In genomic region chr5:96751203-96752169, GRCh38 we compare ENCODE assay signal across 12 cellular contexts. TPM values are rescaled to one million over a fixed set of nuclear protein-coding genes. Genes with fewer than 3 reads are reported as not detected.
DNase-seq lines count a peak whose midpoint lies in the region; ATAC-seq lines count a peak whose summit lies in the region.
"Had no signal": no experiment of that assay in that cellular context is flagged by ENCODE, and none has a peak within 500 bp of the region (broad histone marks: within the 10 kb centered on the region; RNA-seq: fewer than 3 reads in every experiment).

No MANE protein-coding gene starts in this region.

- intact Hi-C loops in sciatic nerve (cut with DNase I), result no loop called here

- peaks cover 8% of the 10 kb centered on the region for H3K4me1 Mint-ChIP-seq in activated T-cell treated with anti-CD3 and anti-CD28 coated beads, Interleukin-2, amount 50 U/mL, for 24 hours (ENCODE audit: low read depth)
- H3K4me1 Mint-ChIP-seq in activated T-cell treated with anti-CD3 and anti-CD28 coated beads, Interleukin-2, amount 50 U/mL, for 4 hours (ENCODE audit: low read depth), result peaks cover 5% of the 10 kb centered on the region
- H3K4me1 Mint-ChIP-seq in activated T-helper 17 cell treated with anti-CD3 and anti-CD28 coated beads, Interleukin-2, amount 50 U/mL, for 72 hours, result peaks cover 7% of the 10 kb centered on the region
- no peaks in the 10 kb centered on the region for H3K4me1 Mint-ChIP-seq in immature natural killer cell

- H3K4me3 Mint-ChIP-seq in activated T-cell treated with anti-CD3 and anti-CD28 coated beads, Interleukin-2, amount 50 U/mL, for 24 hours, result no peak overlapping the region
- no peak overlapping the region for H3K4me3 Mint-ChIP-seq in activated T-cell treated with anti-CD3 and anti-CD28 coated beads, Interleukin-2, amount 50 U/mL, for 4 hours
- H3K4me3 Mint-ChIP-seq in activated T-helper 17 cell treated with anti-CD3 and anti-CD28 coated beads, Interleukin-2, amount 50 U/mL, for 72 hours, result no peak overlapping the region
- H3K4me3 Mint-ChIP-seq in immature natural killer cell, result no peak overlapping the region

- DNase-seq in activated T-cell treated with anti-CD3 and anti-CD28 coated beads, Interleukin-2, amount 50 U/mL, for 24 hours, result no peak
- no peak for DNase-seq in activated T-cell treated with anti-CD3 and anti-CD28 coated beads, Interleukin-2, amount 50 U/mL, for 4 hours
- DNase-seq in immature natural killer cell, result no peak
- no peak for DNase-seq in sciatic nerve (ENCODE audit: low spot score)
- no peak for DNase-seq in NCI-H774 (lab: John Stamatoyannopoulos, UW)
- DNase-seq in activated CD4-positive, alpha-beta T cell treated with anti-CD3 and anti-CD28 coated beads for 1 hour, result no peak
- DNase-seq: occipital lobe; SIG-M5; stimulated activated CD4-positive, alpha-beta T cell treated with anti-CD3 and anti-CD28 coated beads, Interleukin-15, amount 100 ng/mL, for 24 hours had no signal

- H3K9me3 Mint-ChIP-seq in activated T-cell treated with anti-CD3 and anti-CD28 coated beads, Interleukin-2, amount 50 U/mL, for 24 hours, result no peaks in the 10 kb centered on the region
- no peaks in the 10 kb centered on the region for H3K9me3 Mint-ChIP-seq in activated T-cell treated with anti-CD3 and anti-CD28 coated beads, Interleukin-2, amount 50 U/mL, for 4 hours
- H3K9me3 Mint-ChIP-seq in activated T-helper 17 cell treated with anti-CD3 and anti-CD28 coated beads, Interleukin-2, amount 50 U/mL, for 72 hours, result no peaks in the 10 kb centered on the region
- no peaks in the 10 kb centered on the region for H3K9me3 Mint-ChIP-seq in immature natural killer cell
- H3K9me3 Mint-ChIP-seq: activated T-helper 2 cell treated with anti-CD3 and anti-CD28 coated beads, Interferon-gamma antibody, Interleukin-2, Interleukin-4, amounts not matched to agents 10 μg/mL and 5 μg/mL and 100 μg/mL, durations not matched to agents 14 hours and 24 hours and 36 hours had no signal

- peaks cover 82% of the 10 kb centered on the region for H3K36me3 Mint-ChIP-seq in activated T-cell treated with anti-CD3 and anti-CD28 coated beads, Interleukin-2, amount 50 U/mL, for 24 hours (ENCODE audit: low read depth)
- peaks cover 31% of the 10 kb centered on the region for H3K36me3 Mint-ChIP-seq in activated T-cell treated with anti-CD3 and anti-CD28 coated beads, Interleukin-2, amount 50 U/mL, for 4 hours (ENCODE audit: insufficient read depth)
- peaks cover 98% of the 10 kb centered on the region for H3K36me3 Mint-ChIP-seq in activated T-helper 17 cell treated with anti-CD3 and anti-CD28 coated beads, Interleukin-2, amount 50 U/mL, for 72 hours (ENCODE audit: low read depth)
- peaks cover 24 to 46% (median 27%) of the 10 kb centered on the region in 3 donors for H3K36me3 Mint-ChIP-seq in immature natural killer cell

- H3K27ac Mint-ChIP-seq in activated T-cell treated with anti-CD3 and anti-CD28 coated beads, Interleukin-2, amount 50 U/mL, for 24 hours, result peak overlapping the region; percentile 74
- peak overlapping the region; percentile 48 for H3K27ac Mint-ChIP-seq in activated T-helper 17 cell treated with anti-CD3 and anti-CD28 coated beads, Interleukin-2, amount 50 U/mL, for 72 hours
- H3K27ac Mint-ChIP-seq in immature natural killer cell, result peak overlapping the region in 5 of 6 donors; percentile 12 to 58 (median 53)
- H3K27ac Mint-ChIP-seq: activated T-helper 2 cell treated with anti-CD3 and anti-CD28 coated beads, Interferon-gamma antibody, Interleukin-2, Interleukin-4, amounts not matched to agents 10 μg/mL and 5 μg/mL and 100 μg/mL, durations not matched to agents 14 hours and 24 hours and 36 hours had no signal

- no peaks in the 10 kb centered on the region for H3K27me3 Mint-ChIP-seq in activated T-cell treated with anti-CD3 and anti-CD28 coated beads, Interleukin-2, amount 50 U/mL, for 24 hours
- H3K27me3 Mint-ChIP-seq in activated T-cell treated with anti-CD3 and anti-CD28 coated beads, Interleukin-2, amount 50 U/mL, for 4 hours (ENCODE audit: low read depth), result no peaks in the 10 kb centered on the region
- no peaks in the 10 kb centered on the region for H3K27me3 Mint-ChIP-seq in activated T-helper 17 cell treated with anti-CD3 and anti-CD28 coated beads, Interleukin-2, amount 50 U/mL, for 72 hours
- H3K27me3 Mint-ChIP-seq in immature natural killer cell (ENCODE audit: low read depth in 3 of 3), result peaks cover 0 to 1% (median 0%) of the 10 kb centered on the region in 3 donors

- no peak for ATAC-seq in activated T-cell treated with anti-CD3 and anti-CD28 coated beads, Interleukin-2, amount 50 U/mL, for 4 hours
- ATAC-seq in activated T-helper 17 cell treated with anti-CD3 and anti-CD28 coated beads, Interleukin-2, amount 50 U/mL, for 72 hours (replicated peaks), result no peak
- peak; percentile 36 for ATAC-seq in sciatic nerve
- no peak for ATAC-seq in HG03460 (IDR thresholded peaks at IDR 0.05; ENCODE audit: unreplicated experiment)

RNA-seq across cellular contexts. Expression of gene ERAP1, which starts 56.3 kb away (rescaled TPM):
- 10 to 100 TPM; 61.9 to 79.2 (median 75.1) TPM for total RNA-seq in activated T-cell treated with anti-CD3 and anti-CD28 coated beads, Interleukin-2, amount 50 U/mL, for 4 hours
- 100 to 1,000 TPM in 1 of 2 donors, 10 to 100 TPM in 1; 65.5 to 104 TPM for total RNA-seq in activated T-helper 17 cell treated with anti-CD3 and anti-CD28 coated beads, Interleukin-2, amount 50 U/mL, for 72 hours
- 10 to 100 TPM; 44.5 to 81.3 (median 70.8) TPM for polyA plus RNA-seq in immature natural killer cell
- 58.4 TPM for total RNA-seq in sciatic nerve
